Comparison of ENCODE assay signal across 8 cellular contexts in genomic region chr9:113590991-113591898, GRCh38.
A peak's percentile ranks its signal among the peaks of the same experiment; 100 is the strongest.
DNase-seq lines count a peak whose midpoint lies in the region; ATAC-seq, FAIRE-seq and TF ChIP-seq lines count a peak whose summit lies in the region.

No MANE protein-coding gene starts in this region.

- intact Hi-C loops in pancreas (cut with DNase I), result loop anchor here in 2 of 3 donors (2.0 to 5.0 kb wide), 2 partner anchors 66 kb away; no protein-coding TSS in a partner anchor

- TF ChIP-seq CTCF in pancreas (IDR thresholded peaks at IDR 0.05), result peak; percentile 82 to 87 (median 85)

- H3K9me3 ChIP-seq in pancreas, result no peaks in the 10 kb centered on the region

- FAIRE-seq in pancreas (lab: Jason Lieb, UNC), result no peak

- peak overlapping the region in 2 of 4 donors; percentile 9 to 31 for H3K27ac ChIP-seq in pancreas

- peaks cover 0 to 29% (median 17%) of the 10 kb centered on the region in 3 donors for H3K4me1 ChIP-seq in pancreas

- DNase-seq in CD1c-positive myeloid dendritic cell (ENCODE audit: extremely low spot score) (peak; percentile 81), GM19238 (ENCODE audit: insufficient read length, low spot score) (peak; percentile 72), HUDEP-2 (lab: John Stamatoyannopoulos, UW; ENCODE audit: unreplicated experiment in 76 of 76) (peak in 66 of 76 experiments; percentile 11 to 78 (median 59)), RPMI8226 (peak; percentile 75), globus pallidus (ENCODE audit: low spot score) (peak; percentile 79), pancreas (peak; percentile 68 to 92 (median 82))
- DNase-seq in activated effector memory CD4-positive, alpha-beta T cell treated with Interleukin-2 at 50 U/mL for 16 hours, result peak; percentile 23

- H3K27me3 ChIP-seq in pancreas, result no peaks in the 10 kb centered on the region

- 57 to 60% methylated on average over 20 of the region's 20 CpGs for WGBS in pancreas, 2 donors

- ATAC-seq in pancreas (peak in 3 of 4 donors; percentile 45 to 64 (median 55)), HG02973 (IDR thresholded peaks at IDR 0.05; ENCODE audit: unreplicated experiment) (no peak)

- no peak overlapping the region for H3K4me3 ChIP-seq in pancreas

- peaks cover 0 to 4% (median 0%) of the 10 kb centered on the region in 3 donors for H3K36me3 ChIP-seq in pancreas

Comparison
In these comparisons a context has a peak if more than half of its experiments do, and no peak if none do; other contexts are left out.
1. DNase-seq: peak in every context shown above with its lines; median percentile 82 in pancreas; 81 in CD1c-positive myeloid dendritic cell; 79 in globus pallidus; 75 in RPMI8226; 72 in GM19238; 59 in HUDEP-2; 23 in activated effector memory CD4-positive, alpha-beta T cell treated with Interleukin-2 at 50 U/mL for 16 hours.